ENCODE assay signal across 1 cellular context in the genomic region with DNA sequence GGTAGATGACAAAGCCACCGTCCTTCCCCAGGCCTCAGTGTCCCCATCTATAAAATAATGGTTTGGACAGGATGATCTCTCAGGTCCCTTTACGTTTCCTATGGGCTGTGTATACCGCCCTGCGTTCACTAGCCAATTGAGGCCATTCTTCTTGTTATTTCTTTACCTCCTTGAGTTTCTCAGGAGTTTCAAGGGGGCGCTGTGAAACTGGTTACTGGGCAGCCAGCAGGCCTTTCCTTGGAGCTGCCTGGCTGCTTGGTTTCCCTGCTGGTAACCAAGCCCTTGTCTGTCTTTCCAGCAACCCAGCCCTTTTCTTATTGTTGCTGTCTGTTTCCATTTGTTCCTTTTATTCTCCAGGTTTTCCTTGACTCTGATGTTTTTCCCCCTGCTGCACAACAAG.
TF ChIP-seq lines count a peak whose summit lies in the region.

No MANE protein-coding gene starts in this region.

TF ChIP-seq in SK-N-SH treated with all-trans-retinoic acid at 6 μM for 48 hours, 23 proteins besides CTCF, POLR2A, EP300 and RAD21 (continued from another document):
- TF ChIP-seq, protein P1, sequence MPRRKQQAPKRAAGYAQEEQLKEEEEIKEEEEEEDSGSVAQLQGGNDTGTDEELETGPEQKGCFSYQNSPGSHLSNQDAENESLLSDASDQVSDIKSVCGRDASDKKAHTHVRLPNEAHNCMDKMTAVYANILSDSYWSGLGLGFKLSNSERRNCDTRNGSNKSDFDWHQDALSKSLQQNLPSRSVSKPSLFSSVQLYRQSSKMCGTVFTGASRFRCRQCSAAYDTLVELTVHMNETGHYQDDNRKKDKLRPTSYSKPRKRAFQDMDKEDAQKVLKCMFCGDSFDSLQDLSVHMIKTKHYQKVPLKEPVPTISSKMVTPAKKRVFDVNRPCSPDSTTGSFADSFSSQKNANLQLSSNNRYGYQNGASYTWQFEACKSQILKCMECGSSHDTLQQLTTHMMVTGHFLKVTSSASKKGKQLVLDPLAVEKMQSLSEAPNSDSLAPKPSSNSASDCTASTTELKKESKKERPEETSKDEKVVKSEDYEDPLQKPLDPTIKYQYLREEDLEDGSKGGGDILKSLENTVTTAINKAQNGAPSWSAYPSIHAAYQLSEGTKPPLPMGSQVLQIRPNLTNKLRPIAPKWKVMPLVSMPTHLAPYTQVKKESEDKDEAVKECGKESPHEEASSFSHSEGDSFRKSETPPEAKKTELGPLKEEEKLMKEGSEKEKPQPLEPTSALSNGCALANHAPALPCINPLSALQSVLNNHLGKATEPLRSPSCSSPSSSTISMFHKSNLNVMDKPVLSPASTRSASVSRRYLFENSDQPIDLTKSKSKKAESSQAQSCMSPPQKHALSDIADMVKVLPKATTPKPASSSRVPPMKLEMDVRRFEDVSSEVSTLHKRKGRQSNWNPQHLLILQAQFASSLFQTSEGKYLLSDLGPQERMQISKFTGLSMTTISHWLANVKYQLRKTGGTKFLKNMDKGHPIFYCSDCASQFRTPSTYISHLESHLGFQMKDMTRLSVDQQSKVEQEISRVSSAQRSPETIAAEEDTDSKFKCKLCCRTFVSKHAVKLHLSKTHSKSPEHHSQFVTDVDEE (CRISPR knock-in tag; IDR thresholded peaks at IDR 0.05), result no peak
- no peak for TF ChIP-seq TCF4 (CRISPR knock-in tag; IDR thresholded peaks at IDR 0.05; ENCODE audit: borderline replicate concordance)
- no peak for TF ChIP-seq BACH2 (CRISPR knock-in tag; IDR thresholded peaks at IDR 0.05; ENCODE audit: borderline replicate concordance)
